Comparison of ENCODE assay signal across 14 cellular contexts in the genomic region with DNA sequence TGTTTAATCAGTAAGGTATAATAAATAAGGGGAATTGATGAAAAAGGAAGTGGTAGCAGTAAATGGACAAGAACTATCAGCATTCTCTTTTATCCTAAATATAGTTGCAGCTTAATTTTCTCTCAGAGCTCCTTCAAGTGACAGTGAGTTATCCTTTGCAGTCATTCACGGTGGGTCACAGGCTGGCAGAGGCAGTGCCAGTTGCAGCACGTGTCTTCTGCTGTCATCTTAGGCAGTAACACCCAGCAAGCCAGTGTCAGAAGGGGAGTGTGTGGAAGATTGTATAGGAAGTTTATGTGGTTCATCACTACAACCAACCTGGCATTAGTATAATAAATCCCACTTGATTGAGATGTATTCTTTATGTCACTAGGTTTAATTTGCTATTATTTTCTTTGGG.
"Had no signal": no experiment of that assay in that cellular context is flagged by ENCODE, and none has a peak within 500 bp of the region (broad histone marks: within the 10 kb centered on the region; RNA-seq: fewer than 3 reads in every experiment).

No MANE protein-coding gene starts in this region.

- FAIRE-seq: keratinocyte had no signal

- DNase-seq: cortex of kidney; effector memory CD8-positive, alpha-beta T cell; mesendoderm; midbrain; naive thymus-derived CD8-positive, alpha-beta T cell; nephron progenitor cell; ovary; retina; stimulated activated CD4-positive, alpha-beta T cell treated with anti-CD3 and anti-CD28 coated beads, Interleukin-2, amount 100 ng/mL, for 24 hours; stimulated activated CD4-positive, alpha-beta T cell treated with anti-CD3 and anti-CD28 coated beads, Interleukin-4, amount 100 ng/mL, for 4 hours; stimulated activated naive B cell treated with anti-CD40 and anti-IgM and Interleukin-4, amounts not matched to agents 10 μg/mL and 1 μg/mL and 100 μg/mL, for 72 hours; trophoblast cell had no signal

- ATAC-seq: effector memory CD8-positive, alpha-beta T cell; naive thymus-derived CD8-positive, alpha-beta T cell; sciatic nerve; stimulated activated naive B cell treated with anti-CD40 and anti-IgM and Interleukin-4, amounts not matched to agents 10 μg/mL and 1 μg/mL and 100 μg/mL, for 72 hours had no signal
